In the genomic region with DNA sequence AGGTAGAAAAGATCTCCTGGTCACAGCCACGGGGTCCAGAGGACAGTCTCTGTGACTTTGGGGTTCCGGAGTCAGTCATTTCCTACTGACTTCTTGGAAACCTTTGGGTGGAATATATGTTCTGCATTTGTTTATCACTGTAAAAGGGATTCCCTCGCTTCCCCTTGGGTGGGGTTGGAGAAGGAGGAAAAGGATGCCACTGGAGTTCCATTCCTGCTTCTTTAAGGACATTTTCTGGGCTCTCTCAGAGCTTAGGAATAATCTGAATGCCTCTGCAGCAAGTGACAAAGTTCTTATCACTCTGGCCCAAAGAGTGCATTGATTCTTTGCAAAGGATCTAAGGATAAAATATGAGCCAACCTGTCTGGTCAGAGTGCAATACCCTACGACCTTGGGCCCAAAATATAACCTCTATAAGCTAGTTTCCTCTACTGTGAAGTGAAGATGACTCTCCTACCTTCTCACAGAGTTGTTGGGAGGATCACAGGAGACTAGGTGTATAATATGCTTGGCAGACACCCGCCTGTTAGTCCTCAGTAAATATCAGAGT, we compare ENCODE assay signal across 7 cellular contexts. TPM values are rescaled to one million over a fixed set of nuclear protein-coding genes. Genes with fewer than 3 reads are reported as not detected.
DNase-seq lines count a peak whose midpoint lies in the region; ATAC-seq, FAIRE-seq and TF ChIP-seq lines count a peak whose summit lies in the region.

No MANE protein-coding gene starts in this region.

- peak; percentile 54 for FAIRE-seq in GM12892 (lab: Jason Lieb, UNC)

- CTCF ChIA-PET in activated B cell treated with CpG ODN at 0.5 μM for 24 hours (lab: Charles Lee) = interaction anchor here (2.0 to 9.8 kb wide), 3 partner anchors 15 to 204 kb away, joined by 6 to 91 read pairs (median 11); partner anchors contain the start of gene ARHGEF3

- H3K27me3 ChIP-seq in smooth muscle cell (ENCODE audit: low read depth) (no peaks in the 10 kb centered on the region), MG63 (no peaks in the 10 kb centered on the region)

- H3K4me1 Mint-ChIP-seq in activated B cell treated with CpG ODN at 0.5 μM for 24 hours (peaks cover 90% of the 10 kb centered on the region), immature natural killer cell (peaks cover 99 to 100% of the 10 kb centered on the region in 2 donors)

- TF ChIP-seq POLR2A in GM12892 (IDR thresholded peaks at IDR 0.05; ENCODE audit: low read depth, low read length) = no peak

- H3K9me3 Mint-ChIP-seq in activated B cell treated with CpG ODN at 0.5 μM for 24 hours (no peaks in the 10 kb centered on the region), immature natural killer cell (no peaks in the 10 kb centered on the region)

- H3F3A ChIP-seq in smooth muscle cell (ENCODE audit: low read depth) = peaks cover 33% of the 10 kb centered on the region

- ATAC-seq in activated B cell treated with CpG ODN at 0.5 μM for 24 hours (ENCODE audit: low read depth) = no peak
- no peak for ATAC-seq in HG03378 (IDR thresholded peaks at IDR 0.05; ENCODE audit: unreplicated experiment)

- H3K4me3 Mint-ChIP-seq in activated B cell treated with CpG ODN at 0.5 μM for 24 hours (no peak overlapping the region), immature natural killer cell (peak overlapping the region; percentile 81 to 89 (median 86))

- H3K36me3 ChIP-seq in smooth muscle cell (ENCODE audit: low read depth) (no peaks in the 10 kb centered on the region), MG63 (no peaks in the 10 kb centered on the region)

- H3K27ac ChIP-seq in smooth muscle cell (ENCODE audit: low read depth) = peak overlapping the region; percentile 88

- DNase-seq in GM12892 (ENCODE audit: insufficient read length) (no peak), activated B cell treated with CpG ODN at 0.5 μM for 24 hours (no peak), immature natural killer cell (no peak), smooth muscle cell (lab: John Stamatoyannopoulos, UW; ENCODE audit: unreplicated experiment) (no peak), MG63 (no peak), globus pallidus (ENCODE audit: low spot score) (no peak)

- intact Hi-C loops in activated B cell treated with CpG ODN at 0.5 μM for 24 hours (cut with micrococcal nuclease) = loop anchor here (1.0 to 5.0 kb wide), 5 partner anchors 15 to 813 kb away; partner anchors contain the start of gene ARF4

- peaks cover 99% of the 10 kb centered on the region for H3K79me2 ChIP-seq in smooth muscle cell (ENCODE audit: low read depth)

- peaks cover 4% of the 10 kb centered on the region for H3K36me3 Mint-ChIP-seq in activated B cell treated with CpG ODN at 0.5 μM for 24 hours (ENCODE audit: low read depth)
- H3K36me3 Mint-ChIP-seq in immature natural killer cell = peaks cover 18 to 31% (median 20%) of the 10 kb centered on the region in 3 donors

- WGBS in smooth muscle cell (ENCODE audit: low lambda C conversion rate) = 94% methylated on average over 5 of the region's 5 CpGs

- H2AFZ ChIP-seq in smooth muscle cell (ENCODE audit: low read depth) = no peak overlapping the region

- peak overlapping the region; percentile 71 for H3K4me2 ChIP-seq in smooth muscle cell

- H3K9ac ChIP-seq in smooth muscle cell (ENCODE audit: low read depth) = peak overlapping the region; percentile 9

- H3K9me3 ChIP-seq in smooth muscle cell (replicated peaks; ENCODE audit: low read depth) (no peaks in the 10 kb centered on the region), MG63 (no peaks in the 10 kb centered on the region)

- no peak for TF ChIP-seq CTCF in activated B cell treated with CpG ODN at 0.5 μM for 24 hours (IDR thresholded peaks at IDR 0.05)
- no peak for TF ChIP-seq CTCF in smooth muscle cell (IDR thresholded peaks at IDR 0.05; ENCODE audit: borderline replicate concordance, insufficient read depth, poor library complexity, severe bottlenecking)

- POLR2A ChIA-PET in activated B cell treated with CpG ODN at 0.5 μM for 24 hours (lab: Charles Lee) = interaction anchor here (0.5 to 5.2 kb wide), 9 partner anchors 11 to 102 kb away, joined by 3 to 57 read pairs (median 5); partner anchors contain the start of genes ARHGEF3 and TASOR

- H4K20me1 ChIP-seq in smooth muscle cell (ENCODE audit: low read depth) = peaks cover 100% of the 10 kb centered on the region

- H3K4me3 ChIP-seq in smooth muscle cell (no peak overlapping the region), MG63 (no peak overlapping the region)

- H3K27me3 Mint-ChIP-seq in activated B cell treated with CpG ODN at 0.5 μM for 24 hours (no peaks in the 10 kb centered on the region), immature natural killer cell (ENCODE audit: low read depth in 3 of 3) (peaks cover 1 to 3% (median 2%) of the 10 kb centered on the region in 3 donors)

- peaks cover 31% of the 10 kb centered on the region for H3K4me1 ChIP-seq in smooth muscle cell (ENCODE audit: low read depth)

- H3K27ac Mint-ChIP-seq in activated B cell treated with CpG ODN at 0.5 μM for 24 hours (peak overlapping the region; percentile 92), immature natural killer cell (peak overlapping the region; percentile 84 to 99 (median 93))

RNA-seq across cellular contexts. Expression of gene ARHGEF3, which starts 17.2 kb away (rescaled TPM):
- polyA plus RNA-seq in GM12892 (2012; ENCODE audit: missing spikeins) = 16.9 TPM
- total RNA-seq in activated B cell treated with CpG ODN at 0.5 μM for 24 hours = 22.1 and 27.0 TPM in 2 replicates
- polyA plus RNA-seq in immature natural killer cell = 100 to 1,000 TPM; 110 to 197 (median 136) TPM
- 131 and 139 TPM in 2 replicates for total RNA-seq in smooth muscle cell
- polyA plus RNA-seq in smooth muscle cell = 90.5 and 137 TPM in 2 replicates
- 0.27 and 0.49 TPM in 2 replicates for total RNA-seq in MG63 (2014; rRNA removed; shearing (Covaris generic); ENCODE audit: low replicate concordance)

Comparison
In these comparisons a context has a peak if more than half of its experiments do, and no peak if none do; other contexts are left out.
1. RNA of gene ARHGEF3, which starts 17.2 kb away (total RNA-seq): 131 to 139 TPM in smooth muscle cell and 22.1 to 27.0 TPM in activated B cell treated with CpG ODN at 0.5 μM for 24 hours; 0.27 to 0.49 TPM in MG63; every median in the first group is over 10 times any median in the second.